Comparison of ENCODE assay signal across 8 cellular contexts in the genomic region with DNA sequence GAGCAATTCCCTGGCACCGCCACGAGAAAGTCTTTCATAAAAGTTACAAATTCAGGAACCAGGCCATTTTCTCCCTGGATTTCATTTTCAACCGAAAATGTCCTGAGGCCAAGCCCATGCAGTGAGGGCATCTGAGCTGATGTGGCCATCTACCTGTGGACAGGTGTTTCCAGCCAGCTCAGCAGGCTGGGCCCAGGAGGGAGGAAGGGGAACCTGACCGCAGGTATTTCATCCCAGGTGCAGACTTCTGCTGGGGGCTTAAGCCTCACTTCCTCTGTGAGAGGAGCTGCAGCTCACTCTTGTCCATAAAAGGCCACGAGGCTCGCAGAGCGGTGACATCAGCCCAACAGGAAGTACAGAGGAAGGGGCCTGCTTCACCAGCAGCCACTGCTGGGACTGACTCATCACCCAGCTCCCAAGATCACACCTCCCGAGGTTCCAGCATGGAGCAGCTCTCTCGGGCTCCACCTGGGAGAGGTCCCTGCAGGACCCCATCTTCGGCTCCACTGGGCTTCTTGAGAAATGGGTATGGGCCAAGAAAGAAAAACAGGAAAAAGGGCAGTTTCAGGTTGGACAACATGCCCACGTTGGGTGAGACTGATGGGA. TPM values are rescaled to one million over a fixed set of nuclear protein-coding genes. Genes with fewer than 3 reads are reported as not detected.
DNase-seq lines count a peak whose midpoint lies in the region; ATAC-seq and TF ChIP-seq lines count a peak whose summit lies in the region.

No MANE protein-coding gene starts in this region.

- peaks cover 73% of the 10 kb centered on the region for H3K4me1 Mint-ChIP-seq in MCF 10A (ENCODE audit: insufficient read depth, unreplicated experiment)

- H3K4me3 Mint-ChIP-seq in MCF 10A (ENCODE audit: unreplicated experiment), result peak overlapping the region; percentile 64

- no peak for TF ChIP-seq CTCF in MCF 10A (IDR thresholded peaks at IDR 0.05; ENCODE audit: unreplicated experiment)

- CTCF ChIA-PET in MCF 10A (lab: Yijun Ruan, JAX), result interaction anchor here (0.7 to 2.8 kb wide), 6 partner anchors 30 to 139 kb away, joined by 3 to 16 read pairs (median 5); partner anchors contain the start of gene MYH9

- H3K9me3 Mint-ChIP-seq in MCF 10A (ENCODE audit: unreplicated experiment), result no peaks in the 10 kb centered on the region

- no TSS peak for BruUV-seq in MCF 10A (replicated peaks; lab: Mats Ljungman, UMichigan)

- POLR2A ChIA-PET in MCF 10A (lab: Yijun Ruan, JAX), result interaction anchor here (0.7 to 5.8 kb wide), 20 partner anchors 13 to 179 kb away, joined by 3 to 120 read pairs (median 6); partner anchors contain the start of genes MYH9 and TXN2

- DNase-seq in COLO668 (lab: John Stamatoyannopoulos, UW; ENCODE audit: unreplicated experiment) (peak; percentile 93), Kasumi-1 (lab: John Stamatoyannopoulos, UW) (peak; percentile 95), T1000 (lab: John Stamatoyannopoulos, UW) (peak; percentile 58), MCF 10A (ENCODE audit: unreplicated experiment) (peak; percentile 97), kidney glomerular epithelial cell (lab: John Stamatoyannopoulos, UW) (peak; percentile 86), NCI-H2081 treated with DMSO at 0.1 percent for 48 hours (lab: John Stamatoyannopoulos, UW) (no peak)
- DNase-seq in stimulated activated CD4-positive, alpha-beta T cell treated with anti-CD3 and anti-CD28 coated beads, Interleukin-2, amount 100 ng/mL, for 4 hours (ENCODE audit: low read depth), result peak; percentile 76

- intact Hi-C loops in MCF 10A (cut with micrococcal nuclease), result no loop called here

- peaks cover 99% of the 10 kb centered on the region for H3K36me3 Mint-ChIP-seq in MCF 10A (ENCODE audit: insufficient read depth, unreplicated experiment)

- peak; percentile 64 for ATAC-seq in GM21423 (IDR thresholded peaks at IDR 0.05; ENCODE audit: unreplicated experiment)

- no peaks in the 10 kb centered on the region for H3K27me3 Mint-ChIP-seq in MCF 10A (ENCODE audit: insufficient read depth, unreplicated experiment)

- peak overlapping the region; percentile 98 for H3K27ac Mint-ChIP-seq in MCF 10A (ENCODE audit: low read depth, unreplicated experiment)

RNA-seq across cellular contexts. Expression of gene MYH9, which starts 56.4 kb away (rescaled TPM):
- total RNA-seq in MCF 10A (2022), result 643 and 653 TPM in 2 replicates
